Comparison of ENCODE assay signal across 7 cellular contexts in the genomic region with DNA sequence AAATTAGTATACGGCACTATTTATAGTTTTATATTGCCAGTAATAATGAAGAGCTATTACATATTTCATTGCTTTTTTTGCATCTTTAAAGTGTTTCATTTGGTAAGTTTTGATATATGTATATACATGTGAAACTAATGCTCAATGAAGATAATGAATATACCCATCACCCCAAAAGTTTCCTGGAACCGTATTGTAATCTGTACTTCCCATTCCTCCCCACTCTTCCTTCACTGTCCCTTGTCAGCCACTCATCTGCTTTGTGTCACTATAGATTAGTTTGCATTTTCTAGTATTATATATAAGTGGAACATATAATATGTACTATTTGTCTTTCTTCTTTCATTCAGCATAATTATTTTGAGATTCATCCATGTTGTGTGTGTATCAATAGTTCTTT.
"Had no signal": no experiment of that assay in that cellular context is flagged by ENCODE, and none has a peak within 500 bp of the region (broad histone marks: within the 10 kb centered on the region; RNA-seq: fewer than 3 reads in every experiment).

No MANE protein-coding gene starts in this region.

- ATAC-seq: HCT116, HepG2 had no signal

- DNase-seq: GM23248, GOT3, H7, HFFc6, KG1 had no signal
